ENCODE assay signal across 11 cellular contexts in the genomic region with DNA sequence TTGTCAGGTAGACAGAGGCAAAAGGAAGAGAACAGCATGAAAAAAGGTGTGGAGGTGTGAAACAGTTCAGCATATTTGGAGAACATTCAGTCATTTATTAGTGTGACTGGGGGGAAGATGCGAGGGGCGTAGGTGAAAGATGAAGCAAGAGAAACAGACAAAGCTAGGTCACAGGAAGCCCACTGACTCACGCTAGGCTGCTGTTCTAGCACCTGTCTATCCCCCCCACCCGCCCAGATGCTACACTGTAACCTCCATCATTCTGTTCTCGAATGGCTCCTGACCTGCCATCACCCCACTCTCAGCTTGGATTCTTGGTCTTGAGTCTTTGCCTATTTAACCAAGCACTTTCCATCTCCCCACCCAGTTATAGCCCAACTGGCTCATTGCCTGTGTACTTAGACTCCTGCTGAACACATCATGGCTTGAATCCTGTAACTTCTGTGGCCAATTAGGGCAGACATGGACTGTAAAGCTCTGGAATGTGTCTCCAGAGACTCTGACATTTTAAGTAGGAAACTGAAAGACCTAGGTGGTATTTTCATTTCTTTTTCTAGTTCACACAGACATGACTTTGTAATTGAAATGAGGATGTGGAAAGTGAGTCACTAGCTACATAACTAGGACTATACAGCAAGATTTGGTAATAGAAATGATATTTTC. TPM values are rescaled to one million over a fixed set of nuclear protein-coding genes. Genes with fewer than 3 reads are reported as not detected.
DNase-seq lines count a peak whose midpoint lies in the region; ATAC-seq and TF ChIP-seq lines count a peak whose summit lies in the region.
"Had no signal": no experiment of that assay in that cellular context is flagged by ENCODE, and none has a peak within 500 bp of the region (broad histone marks: within the 10 kb centered on the region; RNA-seq: fewer than 3 reads in every experiment).

No MANE protein-coding gene starts in this region.

- H3K27ac Mint-ChIP-seq in CD8-positive, alpha-beta T cell: peak overlapping the region; percentile 8
- H3K27ac Mint-ChIP-seq in activated T-helper 2 cell treated with anti-CD3 and anti-CD28 coated beads, Interferon-gamma antibody, Interleukin-2, Interleukin-4, amounts not matched to agents 10 μg/mL and 5 μg/mL and 100 μg/mL, durations not matched to agents 14 hours and 24 hours and 36 hours: peak overlapping the region; percentile 76

- no peak for TF ChIP-seq CTCF in CD8-positive, alpha-beta T cell (IDR thresholded peaks at IDR 0.05)

- no peaks in the 10 kb centered on the region for H3K36me3 ChIP-seq in CD8-positive, alpha-beta T cell (ENCODE audit: insufficient read depth, low read length)
- H3K36me3 ChIP-seq: SJCRH30 had no signal

- ATAC-seq in CD8-positive, alpha-beta T cell: no peak
- ATAC-seq in GM18519 (IDR thresholded peaks at IDR 0.05; ENCODE audit: low FRiP score, unreplicated experiment): no peak
- ATAC-seq in HG03095 (IDR thresholded peaks at IDR 0.05; ENCODE audit: unreplicated experiment): no peak

- H3K36me3 Mint-ChIP-seq in CD8-positive, alpha-beta T cell: no peaks in the 10 kb centered on the region
- no peaks in the 10 kb centered on the region for H3K36me3 Mint-ChIP-seq in activated T-helper 2 cell treated with anti-CD3 and anti-CD28 coated beads, Interferon-gamma antibody, Interleukin-2, Interleukin-4, amounts not matched to agents 10 μg/mL and 5 μg/mL and 100 μg/mL, durations not matched to agents 14 hours and 24 hours and 36 hours (ENCODE audit: low read depth)

- intact Hi-C loops in CD8-positive, alpha-beta T cell (cut with DNase I, micrococcal nuclease): no loop called here
- intact Hi-C loops in activated T-helper 2 cell treated with anti-CD3 and anti-CD28 coated beads, Interferon-gamma antibody, Interleukin-2, Interleukin-4, amounts not matched to agents 10 μg/mL and 5 μg/mL and 100 μg/mL, durations not matched to agents 14 hours and 24 hours and 36 hours (cut with micrococcal nuclease): loop anchor here (1.0 kb wide), 1 partner anchor 12 kb away; the partner anchor contains the start of gene DOK1

- no peak overlapping the region for H3K27ac ChIP-seq in CD8-positive, alpha-beta T cell (ENCODE audit: low read depth, low read length)
- H3K27ac ChIP-seq: KMS-11, SJCRH30 had no signal

- CTCF ChIA-PET in CD8-positive, alpha-beta T cell (lab: Charles Lee): interaction anchor here (1.1 to 4.3 kb wide), 2 partner anchors 14 to 20 kb away, joined by 3 to 19 read pairs; no protein-coding TSS in a partner anchor

- no peaks in the 10 kb centered on the region for H3K9me3 Mint-ChIP-seq in CD8-positive, alpha-beta T cell
- no peaks in the 10 kb centered on the region for H3K9me3 Mint-ChIP-seq in activated T-helper 2 cell treated with anti-CD3 and anti-CD28 coated beads, Interferon-gamma antibody, Interleukin-2, Interleukin-4, amounts not matched to agents 10 μg/mL and 5 μg/mL and 100 μg/mL, durations not matched to agents 14 hours and 24 hours and 36 hours

- H3K4me1 Mint-ChIP-seq in CD8-positive, alpha-beta T cell (ENCODE audit: low read depth): no peaks in the 10 kb centered on the region
- H3K4me1 Mint-ChIP-seq in activated T-helper 2 cell treated with anti-CD3 and anti-CD28 coated beads, Interferon-gamma antibody, Interleukin-2, Interleukin-4, amounts not matched to agents 10 μg/mL and 5 μg/mL and 100 μg/mL, durations not matched to agents 14 hours and 24 hours and 36 hours (ENCODE audit: low read depth): peaks cover 51% of the 10 kb centered on the region

- H3K4me1 ChIP-seq in CD8-positive, alpha-beta T cell (ENCODE audit: insufficient read depth, low read length): no peaks in the 10 kb centered on the region
- H3K4me1 ChIP-seq: SJCRH30 had no signal

- no peak overlapping the region for H3K4me3 Mint-ChIP-seq in CD8-positive, alpha-beta T cell
- H3K4me3 Mint-ChIP-seq in activated T-helper 2 cell treated with anti-CD3 and anti-CD28 coated beads, Interferon-gamma antibody, Interleukin-2, Interleukin-4, amounts not matched to agents 10 μg/mL and 5 μg/mL and 100 μg/mL, durations not matched to agents 14 hours and 24 hours and 36 hours (ENCODE audit: low read depth): peak overlapping the region; percentile 28

- H3K27me3 ChIP-seq in CD8-positive, alpha-beta T cell (ENCODE audit: insufficient read depth, low read length): no peaks in the 10 kb centered on the region

- no peak for DNase-seq in CD8-positive, alpha-beta T cell
- DNase-seq in H4 (ENCODE audit: low spot score): peak; percentile 36
- DNase-seq in activated T-helper 2 cell treated with anti-CD3 and anti-CD28 coated beads, Interferon-gamma antibody, Interleukin-2, Interleukin-4, amounts not matched to agents 10 μg/mL and 5 μg/mL and 100 μg/mL, durations not matched to agents 14 hours and 24 hours and 36 hours (ENCODE audit: low spot score): no peak
- DNase-seq in kidney tubule cell (ENCODE audit: low spot score): peak; percentile 76
- DNase-seq in NCI-H69 (lab: John Stamatoyannopoulos, UW): no peak
- no peak for DNase-seq in NCI-H1105 treated with DMSO at 0.1 percent for 48 hours (lab: John Stamatoyannopoulos, UW)
- DNase-seq: SJCRH30 had no signal

- POLR2A ChIA-PET in CD8-positive, alpha-beta T cell (lab: Charles Lee): interaction anchor here (0.6 to 1.1 kb wide), 2 partner anchors 40 to 622 kb away, joined by 3 read pairs; no protein-coding TSS in a partner anchor

- no peak overlapping the region for H3K4me3 ChIP-seq in CD8-positive, alpha-beta T cell (ENCODE audit: low read depth, low read length)
- H3K4me3 ChIP-seq: SJCRH30 had no signal

- H3K27me3 Mint-ChIP-seq in CD8-positive, alpha-beta T cell (ENCODE audit: low read depth): peaks cover 30% of the 10 kb centered on the region
- no peaks in the 10 kb centered on the region for H3K27me3 Mint-ChIP-seq in activated T-helper 2 cell treated with anti-CD3 and anti-CD28 coated beads, Interferon-gamma antibody, Interleukin-2, Interleukin-4, amounts not matched to agents 10 μg/mL and 5 μg/mL and 100 μg/mL, durations not matched to agents 14 hours and 24 hours and 36 hours (ENCODE audit: low read depth)

- H3K9me3 ChIP-seq in CD8-positive, alpha-beta T cell (ENCODE audit: low read length): no peaks in the 10 kb centered on the region
- H3K9me3 ChIP-seq: SJCRH30 had no signal

RNA-seq across cellular contexts. Expression of gene DOK1, which starts 12.0 kb away (rescaled TPM):
- total RNA-seq in CD8-positive, alpha-beta T cell: 1 to 10 TPM; 5.2 to 5.3 TPM
- 0.84 and 2.1 TPM in 2 replicates for total RNA-seq in H4 (2014; rRNA removed; shearing (Covaris generic))
- 41.0 and 41.4 TPM in 2 replicates for total RNA-seq in activated T-helper 2 cell treated with anti-CD3 and anti-CD28 coated beads, Interferon-gamma antibody, Interleukin-2, Interleukin-4, amounts not matched to agents 10 μg/mL and 5 μg/mL and 100 μg/mL, durations not matched to agents 14 hours and 24 hours and 36 hours

RNA-seq across cellular contexts. Expression of gene LOXL3, which starts 12.8 kb away (rescaled TPM):
- not detected for total RNA-seq in CD8-positive, alpha-beta T cell
- 2.0 and 2.4 TPM in 2 replicates for total RNA-seq in H4 (2014; rRNA removed; shearing (Covaris generic))
- total RNA-seq in activated T-helper 2 cell treated with anti-CD3 and anti-CD28 coated beads, Interferon-gamma antibody, Interleukin-2, Interleukin-4, amounts not matched to agents 10 μg/mL and 5 μg/mL and 100 μg/mL, durations not matched to agents 14 hours and 24 hours and 36 hours: 1.7 and 2.1 TPM in 2 replicates

RNA-seq across cellular contexts. Expression of gene HTRA2, which starts 36.8 kb away (rescaled TPM):
- 10 to 100 TPM; 15.7 TPM for total RNA-seq in CD8-positive, alpha-beta T cell
- 40.5 and 49.5 TPM in 2 replicates for total RNA-seq in H4 (2014; rRNA removed; shearing (Covaris generic))
- total RNA-seq in activated T-helper 2 cell treated with anti-CD3 and anti-CD28 coated beads, Interferon-gamma antibody, Interleukin-2, Interleukin-4, amounts not matched to agents 10 μg/mL and 5 μg/mL and 100 μg/mL, durations not matched to agents 14 hours and 24 hours and 36 hours: 61.5 and 64.1 TPM in 2 replicates

RNA-seq across cellular contexts. Expression of gene AUP1, which starts 37.0 kb away (rescaled TPM):
- 100 to 1,000 TPM; 201 to 202 TPM for total RNA-seq in CD8-positive, alpha-beta T cell
- 95.4 and 102 TPM in 2 replicates for total RNA-seq in H4 (2014; rRNA removed; shearing (Covaris generic))
- total RNA-seq in activated T-helper 2 cell treated with anti-CD3 and anti-CD28 coated beads, Interferon-gamma antibody, Interleukin-2, Interleukin-4, amounts not matched to agents 10 μg/mL and 5 μg/mL and 100 μg/mL, durations not matched to agents 14 hours and 24 hours and 36 hours: 155 TPM in 2 replicates

RNA-seq across cellular contexts. Expression of gene DQX1, which starts 40.5 kb away (rescaled TPM):
- under 1 TPM in 1 of 2 experiments, not detected in 1; 0.17 TPM for total RNA-seq in CD8-positive, alpha-beta T cell
- total RNA-seq in H4 (2014; rRNA removed; shearing (Covaris generic)): not detected in 2 replicates
- 0.39 and 0.94 TPM in 2 replicates for total RNA-seq in activated T-helper 2 cell treated with anti-CD3 and anti-CD28 coated beads, Interferon-gamma antibody, Interleukin-2, Interleukin-4, amounts not matched to agents 10 μg/mL and 5 μg/mL and 100 μg/mL, durations not matched to agents 14 hours and 24 hours and 36 hours
- total RNA-seq: glomerular endothelial cell had no signal

Comparison
In these comparisons a context has a peak if more than half of its experiments do, and no peak if none do; other contexts are left out.
1. DNase-seq: peak in H4 (single experiment) and kidney tubule cell (single experiment); none in CD8-positive, alpha-beta T cell (0 of 7), activated T-helper 2 cell treated with anti-CD3 and anti-CD28 coated beads, Interferon-gamma antibody, Interleukin-2, Interleukin-4, amounts not matched to agents 10 μg/mL and 5 μg/mL and 100 μg/mL, durations not matched to agents 14 hours and 24 hours and 36 hours (single experiment), NCI-H69 (single experiment) and NCI-H1105 treated with DMSO at 0.1 percent for 48 hours (single experiment).